In the genomic region with DNA sequence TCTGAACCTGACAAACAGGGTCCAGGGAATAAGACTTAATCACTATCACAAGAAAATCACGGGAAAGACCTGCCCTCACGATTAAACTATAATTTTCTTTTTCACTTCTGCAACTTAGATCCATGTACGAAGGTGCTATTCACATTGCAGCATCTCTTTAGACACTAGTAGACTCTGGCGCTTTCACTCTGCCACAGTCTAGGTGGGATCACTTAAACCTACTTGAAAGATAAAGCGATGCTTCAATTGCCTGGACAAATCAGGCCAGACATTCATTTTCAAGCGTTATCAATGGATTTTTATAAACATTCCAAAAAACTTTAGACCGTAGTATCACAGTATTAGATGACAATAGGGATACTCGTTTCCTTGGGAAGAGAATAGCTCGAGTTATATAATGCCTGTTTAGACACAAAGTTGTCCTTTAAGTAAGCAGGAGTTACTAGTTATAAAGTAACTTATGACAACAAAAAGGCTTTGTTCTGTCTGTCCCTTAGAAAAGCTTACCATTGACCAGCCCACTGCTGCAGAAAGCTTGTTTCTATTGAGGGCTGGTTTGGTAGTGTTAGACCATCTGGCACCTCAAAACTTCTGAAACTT, we compare ENCODE assay signal across 1 cellular context.
TF ChIP-seq lines count a peak whose summit lies in the region.

No MANE protein-coding gene starts in this region.

TF ChIP-seq in HepG2, 621 proteins besides CTCF, POLR2A, EP300 and RAD21 (continued from another document and continues in another):
- TF ChIP-seq, protein P1, sequence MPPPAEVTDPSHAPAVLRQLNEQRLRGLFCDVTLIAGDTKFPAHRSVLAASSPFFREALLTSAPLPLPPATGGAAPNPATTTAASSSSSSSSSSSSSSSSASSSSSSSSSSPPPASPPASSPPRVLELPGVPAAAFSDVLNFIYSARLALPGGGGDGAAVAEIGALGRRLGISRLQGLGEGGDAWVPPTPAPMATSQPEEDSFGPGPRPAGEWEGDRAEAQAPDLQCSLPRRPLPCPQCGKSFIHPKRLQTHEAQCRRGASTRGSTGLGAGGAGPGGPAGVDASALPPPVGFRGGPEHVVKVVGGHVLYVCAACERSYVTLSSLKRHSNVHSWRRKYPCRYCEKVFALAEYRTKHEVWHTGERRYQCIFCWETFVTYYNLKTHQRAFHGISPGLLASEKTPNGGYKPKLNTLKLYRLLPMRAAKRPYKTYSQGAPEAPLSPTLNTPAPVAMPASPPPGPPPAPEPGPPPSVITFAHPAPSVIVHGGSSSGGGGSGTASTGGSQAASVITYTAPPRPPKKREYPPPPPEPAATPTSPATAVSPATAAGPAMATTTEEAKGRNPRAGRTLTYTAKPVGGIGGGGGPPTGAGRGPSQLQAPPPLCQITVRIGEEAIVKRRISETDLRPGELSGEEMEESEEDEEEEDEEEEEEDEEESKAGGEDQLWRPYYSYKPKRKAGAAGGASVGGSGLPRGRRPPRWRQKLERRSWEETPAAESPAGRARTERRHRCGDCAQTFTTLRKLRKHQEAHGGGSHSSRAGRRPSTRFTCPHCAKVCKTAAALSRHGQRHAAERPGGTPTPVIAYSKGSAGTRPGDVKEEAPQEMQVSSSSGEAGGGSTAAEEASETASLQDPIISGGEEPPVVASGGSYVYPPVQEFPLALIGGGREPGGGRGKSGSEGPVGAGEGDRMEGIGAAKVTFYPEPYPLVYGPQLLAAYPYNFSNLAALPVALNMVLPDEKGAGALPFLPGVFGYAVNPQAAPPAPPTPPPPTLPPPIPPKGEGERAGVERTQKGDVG (CRISPR knock-in tag; IDR thresholded peaks at IDR 0.05; ENCODE audit: borderline replicate concordance): no peak
- TF ChIP-seq ZNF546 (CRISPR knock-in tag; conservative IDR thresholded peaks at IDR 0.05) (no peak), SOX5 (CRISPR knock-in tag; IDR thresholded peaks at IDR 0.05; ENCODE audit: borderline replicate concordance) (peak; percentile 99), ZNF552 (CRISPR knock-in tag; IDR thresholded peaks at IDR 0.05; ENCODE audit: borderline replicate concordance) (no peak), ZNF550 (CRISPR knock-in tag; IDR thresholded peaks at IDR 0.05; ENCODE audit: borderline replicate concordance) (no peak), ZEB1 (IDR thresholded peaks at IDR 0.05; ENCODE audit: insufficient replicate concordance, low read depth) (no peak), NFATC3 (CRISPR knock-in tag; IDR thresholded peaks at IDR 0.05) (no peak), TBX2 (CRISPR knock-in tag; IDR thresholded peaks at IDR 0.05; ENCODE audit: borderline replicate concordance) (peak; percentile 35; the same call in 1 of the 2 replicates), ISL2 (CRISPR knock-in tag; IDR thresholded peaks at IDR 0.05) (peak; percentile 82), MEF2D (CRISPR knock-in tag; IDR thresholded peaks at IDR 0.05) (0 out of 2 replicates have a peak, but pooled peaks have one; percentile 20), CHD2 (IDR thresholded peaks at IDR 0.05; ENCODE audit: low read depth, low read length) (no peak), THAP11 (CRISPR knock-in tag; IDR thresholded peaks at IDR 0.05) (no peak), PPARG (CRISPR knock-in tag; conservative IDR thresholded peaks at IDR 0.05) (peak; percentile 69), KLF16 (CRISPR knock-in tag; IDR thresholded peaks at IDR 0.05) (peak in 1 of 2 experiments; percentile 33; a peak in 1 of 4 replicates), NPAS2 (CRISPR knock-in tag; IDR thresholded peaks at IDR 0.05; ENCODE audit: borderline replicate concordance) (no peak), NCOA2 (CRISPR knock-in tag; IDR thresholded peaks at IDR 0.05) (peak; percentile 78), ZFP36L1 (CRISPR knock-in tag; IDR thresholded peaks at IDR 0.05) (no peak), ZNF496 (CRISPR knock-in tag; IDR thresholded peaks at IDR 0.05; ENCODE audit: insufficient replicate concordance) (no peak), RCOR2 (CRISPR knock-in tag; IDR thresholded peaks at IDR 0.05) (peak; percentile 93), ZMYM4 (CRISPR knock-in tag; IDR thresholded peaks at IDR 0.05) (no peak; the same call in 1 of the 2 replicates), GATA4 (IDR thresholded peaks at IDR 0.05; ENCODE audit: borderline replicate concordance, low read depth) (no peak), ZNF124 (CRISPR knock-in tag; IDR thresholded peaks at IDR 0.05) (0 out of 2 replicates have a peak, but pooled peaks have one; percentile 26), NR2F6 (IDR thresholded peaks at IDR 0.05) (no peak), NR2F6 (CRISPR knock-in tag; IDR thresholded peaks at IDR 0.05) (no peak), NFIC (IDR thresholded peaks at IDR 0.05; ENCODE audit: low read length) (peak; percentile 83)
- TF ChIP-seq, protein P2, sequence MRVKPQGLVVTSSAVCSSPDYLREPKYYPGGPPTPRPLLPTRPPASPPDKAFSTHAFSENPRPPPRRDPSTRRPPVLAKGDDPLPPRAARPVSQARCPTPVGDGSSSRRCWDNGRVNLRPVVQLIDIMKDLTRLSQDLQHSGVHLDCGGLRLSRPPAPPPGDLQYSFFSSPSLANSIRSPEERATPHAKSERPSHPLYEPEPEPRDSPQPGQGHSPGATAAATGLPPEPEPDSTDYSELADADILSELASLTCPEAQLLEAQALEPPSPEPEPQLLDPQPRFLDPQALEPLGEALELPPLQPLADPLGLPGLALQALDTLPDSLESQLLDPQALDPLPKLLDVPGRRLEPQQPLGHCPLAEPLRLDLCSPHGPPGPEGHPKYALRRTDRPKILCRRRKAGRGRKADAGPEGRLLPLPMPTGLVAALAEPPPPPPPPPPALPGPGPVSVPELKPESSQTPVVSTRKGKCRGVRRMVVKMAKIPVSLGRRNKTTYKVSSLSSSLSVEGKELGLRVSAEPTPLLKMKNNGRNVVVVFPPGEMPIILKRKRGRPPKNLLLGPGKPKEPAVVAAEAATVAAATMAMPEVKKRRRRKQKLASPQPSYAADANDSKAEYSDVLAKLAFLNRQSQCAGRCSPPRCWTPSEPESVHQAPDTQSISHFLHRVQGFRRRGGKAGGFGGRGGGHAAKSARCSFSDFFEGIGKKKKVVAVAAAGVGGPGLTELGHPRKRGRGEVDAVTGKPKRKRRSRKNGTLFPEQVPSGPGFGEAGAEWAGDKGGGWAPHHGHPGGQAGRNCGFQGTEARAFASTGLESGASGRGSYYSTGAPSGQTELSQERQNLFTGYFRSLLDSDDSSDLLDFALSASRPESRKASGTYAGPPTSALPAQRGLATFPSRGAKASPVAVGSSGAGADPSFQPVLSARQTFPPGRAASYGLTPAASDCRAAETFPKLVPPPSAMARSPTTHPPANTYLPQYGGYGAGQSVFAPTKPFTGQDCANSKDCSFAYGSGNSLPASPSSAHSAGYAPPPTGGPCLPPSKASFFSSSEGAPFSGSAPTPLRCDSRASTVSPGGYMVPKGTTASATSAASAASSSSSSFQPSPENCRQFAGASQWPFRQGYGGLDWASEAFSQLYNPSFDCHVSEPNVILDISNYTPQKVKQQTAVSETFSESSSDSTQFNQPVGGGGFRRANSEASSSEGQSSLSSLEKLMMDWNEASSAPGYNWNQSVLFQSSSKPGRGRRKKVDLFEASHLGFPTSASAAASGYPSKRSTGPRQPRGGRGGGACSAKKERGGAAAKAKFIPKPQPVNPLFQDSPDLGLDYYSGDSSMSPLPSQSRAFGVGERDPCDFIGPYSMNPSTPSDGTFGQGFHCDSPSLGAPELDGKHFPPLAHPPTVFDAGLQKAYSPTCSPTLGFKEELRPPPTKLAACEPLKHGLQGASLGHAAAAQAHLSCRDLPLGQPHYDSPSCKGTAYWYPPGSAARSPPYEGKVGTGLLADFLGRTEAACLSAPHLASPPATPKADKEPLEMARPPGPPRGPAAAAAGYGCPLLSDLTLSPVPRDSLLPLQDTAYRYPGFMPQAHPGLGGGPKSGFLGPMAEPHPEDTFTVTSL (CRISPR knock-in tag; IDR thresholded peaks at IDR 0.05; ENCODE audit: borderline replicate concordance): peak; percentile 28; the same call in 1 of the 2 replicates
- TF ChIP-seq, protein P3, sequence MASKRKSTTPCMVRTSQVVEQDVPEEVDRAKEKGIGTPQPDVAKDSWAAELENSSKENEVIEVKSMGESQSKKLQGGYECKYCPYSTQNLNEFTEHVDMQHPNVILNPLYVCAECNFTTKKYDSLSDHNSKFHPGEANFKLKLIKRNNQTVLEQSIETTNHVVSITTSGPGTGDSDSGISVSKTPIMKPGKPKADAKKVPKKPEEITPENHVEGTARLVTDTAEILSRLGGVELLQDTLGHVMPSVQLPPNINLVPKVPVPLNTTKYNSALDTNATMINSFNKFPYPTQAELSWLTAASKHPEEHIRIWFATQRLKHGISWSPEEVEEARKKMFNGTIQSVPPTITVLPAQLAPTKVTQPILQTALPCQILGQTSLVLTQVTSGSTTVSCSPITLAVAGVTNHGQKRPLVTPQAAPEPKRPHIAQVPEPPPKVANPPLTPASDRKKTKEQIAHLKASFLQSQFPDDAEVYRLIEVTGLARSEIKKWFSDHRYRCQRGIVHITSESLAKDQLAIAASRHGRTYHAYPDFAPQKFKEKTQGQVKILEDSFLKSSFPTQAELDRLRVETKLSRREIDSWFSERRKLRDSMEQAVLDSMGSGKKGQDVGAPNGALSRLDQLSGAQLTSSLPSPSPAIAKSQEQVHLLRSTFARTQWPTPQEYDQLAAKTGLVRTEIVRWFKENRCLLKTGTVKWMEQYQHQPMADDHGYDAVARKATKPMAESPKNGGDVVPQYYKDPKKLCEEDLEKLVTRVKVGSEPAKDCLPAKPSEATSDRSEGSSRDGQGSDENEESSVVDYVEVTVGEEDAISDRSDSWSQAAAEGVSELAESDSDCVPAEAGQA (IDR thresholded peaks at IDR 0.05; ENCODE audit: low read depth): no peak
- TF ChIP-seq, protein P3 (CRISPR knock-in tag; IDR thresholded peaks at IDR 0.05; ENCODE audit: borderline replicate concordance): 0 out of 2 replicates have a peak, but pooled peaks have one; percentile 46
- TF ChIP-seq, protein P4, sequence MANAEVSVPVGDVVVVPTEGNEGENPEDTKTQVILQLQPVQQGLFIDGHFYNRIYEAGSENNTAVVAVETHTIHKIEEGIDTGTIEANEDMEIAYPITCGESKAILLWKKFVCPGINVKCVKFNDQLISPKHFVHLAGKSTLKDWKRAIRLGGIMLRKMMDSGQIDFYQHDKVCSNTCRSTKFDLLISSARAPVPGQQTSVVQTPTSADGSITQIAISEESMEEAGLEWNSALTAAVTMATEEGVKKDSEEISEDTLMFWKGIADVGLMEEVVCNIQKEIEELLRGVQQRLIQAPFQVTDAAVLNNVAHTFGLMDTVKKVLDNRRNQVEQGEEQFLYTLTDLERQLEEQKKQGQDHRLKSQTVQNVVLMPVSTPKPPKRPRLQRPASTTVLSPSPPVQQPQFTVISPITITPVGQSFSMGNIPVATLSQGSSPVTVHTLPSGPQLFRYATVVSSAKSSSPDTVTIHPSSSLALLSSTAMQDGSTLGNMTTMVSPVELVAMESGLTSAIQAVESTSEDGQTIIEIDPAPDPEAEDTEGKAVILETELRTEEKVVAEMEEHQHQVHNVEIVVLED (CRISPR knock-in tag; IDR thresholded peaks at IDR 0.05; ENCODE audit: borderline replicate concordance): no peak
- TF ChIP-seq, protein P5, sequence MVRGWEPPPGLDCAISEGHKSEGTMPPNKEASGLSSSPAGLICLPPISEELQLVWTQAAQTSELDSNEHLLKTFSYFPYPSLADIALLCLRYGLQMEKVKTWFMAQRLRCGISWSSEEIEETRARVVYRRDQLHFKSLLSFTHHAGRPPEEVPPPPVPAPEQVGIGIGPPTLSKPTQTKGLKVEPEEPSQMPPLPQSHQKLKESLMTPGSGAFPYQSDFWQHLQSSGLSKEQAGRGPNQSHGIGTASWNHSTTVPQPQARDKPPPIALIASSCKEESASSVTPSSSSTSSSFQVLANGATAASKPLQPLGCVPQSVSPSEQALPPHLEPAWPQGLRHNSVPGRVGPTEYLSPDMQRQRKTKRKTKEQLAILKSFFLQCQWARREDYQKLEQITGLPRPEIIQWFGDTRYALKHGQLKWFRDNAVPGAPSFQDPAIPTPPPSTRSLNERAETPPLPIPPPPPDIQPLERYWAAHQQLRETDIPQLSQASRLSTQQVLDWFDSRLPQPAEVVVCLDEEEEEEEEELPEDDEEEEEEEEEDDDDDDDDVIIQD (CRISPR knock-in tag; IDR thresholded peaks at IDR 0.05; ENCODE audit: low read depth): peak; percentile 78
- TF ChIP-seq, protein P6, sequence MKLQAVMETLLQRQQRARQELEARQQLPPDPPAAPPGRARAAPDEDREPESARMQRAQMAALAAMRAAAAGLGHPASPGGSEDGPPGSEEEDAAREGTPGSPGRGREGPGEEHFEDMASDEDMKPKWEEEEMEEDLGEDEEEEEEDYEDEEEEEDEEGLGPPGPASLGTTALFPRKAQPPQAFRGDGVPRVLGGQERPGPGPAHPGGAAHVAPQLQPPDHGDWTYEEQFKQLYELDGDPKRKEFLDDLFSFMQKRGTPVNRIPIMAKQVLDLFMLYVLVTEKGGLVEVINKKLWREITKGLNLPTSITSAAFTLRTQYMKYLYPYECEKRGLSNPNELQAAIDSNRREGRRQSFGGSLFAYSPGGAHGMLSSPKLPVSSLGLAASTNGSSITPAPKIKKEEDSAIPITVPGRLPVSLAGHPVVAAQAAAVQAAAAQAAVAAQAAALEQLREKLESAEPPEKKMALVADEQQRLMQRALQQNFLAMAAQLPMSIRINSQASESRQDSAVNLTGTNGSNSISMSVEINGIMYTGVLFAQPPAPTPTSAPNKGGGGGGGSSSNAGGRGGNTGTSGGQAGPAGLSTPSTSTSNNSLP (IDR thresholded peaks at IDR 0.05; ENCODE audit: low read depth, low read length): 0 out of 2 replicates have a peak, but pooled peaks have one; percentile 41
- TF ChIP-seq, protein P7, sequence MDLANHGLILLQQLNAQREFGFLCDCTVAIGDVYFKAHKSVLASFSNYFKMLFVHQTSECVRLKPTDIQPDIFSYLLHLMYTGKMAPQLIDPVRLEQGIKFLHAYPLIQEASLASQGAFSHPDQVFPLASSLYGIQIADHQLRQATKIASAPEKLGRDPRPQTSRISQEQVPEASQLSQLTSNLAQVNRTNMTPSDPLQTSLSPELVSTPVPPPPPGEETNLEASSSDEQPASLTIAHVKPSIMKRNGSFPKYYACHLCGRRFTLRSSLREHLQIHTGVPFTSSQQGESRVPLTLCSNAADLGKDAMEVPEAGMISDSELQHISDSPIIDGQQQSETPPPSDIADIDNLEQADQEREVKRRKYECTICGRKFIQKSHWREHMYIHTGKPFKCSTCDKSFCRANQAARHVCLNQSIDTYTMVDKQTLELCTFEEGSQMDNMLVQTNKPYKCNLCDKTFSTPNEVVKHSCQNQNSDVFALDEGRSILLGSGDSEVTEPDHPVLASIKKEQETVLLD (CRISPR knock-in tag; IDR thresholded peaks at IDR 0.05; ENCODE audit: low read depth): no peak
